In the genomic region with DNA sequence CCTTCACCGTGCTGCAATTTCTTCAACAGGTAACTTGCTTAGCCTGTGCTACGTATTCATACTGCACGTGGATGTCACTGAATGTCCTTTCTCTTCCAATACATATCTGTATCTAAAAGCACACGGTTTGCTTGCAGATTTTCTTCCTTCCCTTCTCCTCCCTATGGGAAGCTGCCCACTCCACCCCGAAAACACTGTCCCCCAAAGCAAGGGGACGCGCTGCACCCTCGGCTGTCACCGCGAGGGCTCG, we compare ENCODE assay signal across 8 cellular contexts. TPM values are rescaled to one million over a fixed set of nuclear protein-coding genes. Genes with fewer than 3 reads are reported as not detected.
DNase-seq lines count a peak whose midpoint lies in the region; ATAC-seq and TF ChIP-seq lines count a peak whose summit lies in the region.

No MANE protein-coding gene starts in this region.

- peak overlapping the region; percentile 92 for H3K4me3 Mint-ChIP-seq in MCF 10A (ENCODE audit: unreplicated experiment)

- TF ChIP-seq CTCF in AG09309 (IDR thresholded peaks at IDR 0.05; ENCODE audit: control insufficient read depth, insufficient read depth, low read depth, low read length, missing control alignments) (no peak), MCF 10A (IDR thresholded peaks at IDR 0.05; ENCODE audit: unreplicated experiment) (no peak), right lobe of liver (IDR thresholded peaks at IDR 0.05) (peak in 1 of 4 donors; percentile 22), transverse colon (IDR thresholded peaks at IDR 0.05) (peak in 2 of 5 experiments; percentile 20 to 45)

- in situ Hi-C loops in transverse colon (cut with MboI; ENCODE audit: low pct_ligation_motif_present in 1 of 4, low pct_unique_long_range_greater_than_20kb in 1 of 4, low sequenced_read_pairs in 3 of 4): no loop called here

- ATAC-seq in GM18519 (IDR thresholded peaks at IDR 0.05; ENCODE audit: low FRiP score, unreplicated experiment) (peak; percentile 10), HG03025 (IDR thresholded peaks at IDR 0.05; ENCODE audit: low FRiP score, unreplicated experiment) (peak; percentile 7), right lobe of liver (peak; percentile 16 to 31 (median 19))

- H3K4me1 Mint-ChIP-seq in MCF 10A (ENCODE audit: insufficient read depth, unreplicated experiment): peaks cover 18% of the 10 kb centered on the region

- under 1% methylated on average over 11 of the region's 11 CpGs for WGBS in right lobe of liver (ENCODE audit: insufficient coverage, low coverage, low lambda C conversion rate, missing lambda C conversion rate)
- WGBS in transverse colon (ENCODE audit: low coverage in 1 of 2), 2 donors: 0% methylated on average over 2 to 11 of the region's 11 CpGs

- CTCF ChIA-PET in MCF 10A (lab: Yijun Ruan, JAX): interaction anchor here (0.6 to 1.1 kb wide), 3 partner anchors 25 to 1011 kb away, joined by 3 to 7 read pairs (median 3); no protein-coding TSS in a partner anchor

- no peak for DNase-seq in AG09309 (ENCODE audit: low read depth)
- peak; percentile 70 for DNase-seq in NCI-H2227 (lab: John Stamatoyannopoulos, UW; ENCODE audit: unreplicated experiment)
- DNase-seq in MCF 10A (ENCODE audit: unreplicated experiment): peak; percentile 60
- no peak for DNase-seq in right lobe of liver
- no peak for DNase-seq in transverse colon
- DNase-seq in hypothalamus (lab: John Stamatoyannopoulos, UW): no peak

- TF ChIP-seq POLR2A in right lobe of liver (IDR thresholded peaks at IDR 0.05) (no peak), transverse colon (IDR thresholded peaks at IDR 0.05) (no peak)

- H3K4me3 ChIP-seq in AG09309 (ENCODE audit: control insufficient read depth, low read depth, low read length): peak overlapping the region; percentile 53
- peak overlapping the region; percentile 90 to 97 (median 92) for H3K4me3 ChIP-seq in right lobe of liver
- H3K4me3 ChIP-seq in transverse colon: peak overlapping the region; percentile 64 to 99 (median 90)

- intact Hi-C loops in MCF 10A (cut with micrococcal nuclease): no loop called here
- intact Hi-C loops in right lobe of liver (cut with DNase I): no loop called here
- intact Hi-C loops in transverse colon (cut with DNase I; ENCODE audit: low total_unique reads): loop anchor here (1.0 kb wide), 1 partner anchor 113 kb away; a partner anchor contains a TSS

- no peak for TF ChIP-seq EP300 in transverse colon (IDR thresholded peaks at IDR 0.05; ENCODE audit: low read depth)

- H3K27ac ChIP-seq in right lobe of liver (peak overlapping the region; percentile 94 to 99 (median 97)), transverse colon (peak overlapping the region; percentile 93 to 100 (median 98))

- H3K36me3 ChIP-seq in right lobe of liver (no peaks in the 10 kb centered on the region), transverse colon (no peaks in the 10 kb centered on the region)

- POLR2A ChIA-PET in MCF 10A (lab: Yijun Ruan, JAX): interaction anchor here (0.7 to 2.8 kb wide), 10 partner anchors 8 to 1896 kb away, joined by 3 to 11 read pairs (median 4); a partner anchor contains a TSS

- H3K4me1 ChIP-seq in right lobe of liver: peaks cover 0 to 6% (median 3%) of the 10 kb centered on the region in 4 donors
- peaks cover 0 to 16% (median 9%) of the 10 kb centered on the region in 4 donors for H3K4me1 ChIP-seq in transverse colon

- no peaks in the 10 kb centered on the region for H3K36me3 Mint-ChIP-seq in MCF 10A (ENCODE audit: insufficient read depth, unreplicated experiment)

- H3K27ac Mint-ChIP-seq in MCF 10A (ENCODE audit: low read depth, unreplicated experiment): peak overlapping the region; percentile 68

- H3K9me3 Mint-ChIP-seq in MCF 10A (ENCODE audit: unreplicated experiment): no peaks in the 10 kb centered on the region

- no TSS peak for BruUV-seq in MCF 10A (replicated peaks; lab: Mats Ljungman, UMichigan)

- H3K27me3 ChIP-seq in right lobe of liver: no peaks in the 10 kb centered on the region
- H3K27me3 ChIP-seq in transverse colon: no peaks in the 10 kb centered on the region

- H3K9me3 ChIP-seq in right lobe of liver: no peaks in the 10 kb centered on the region
- no peaks in the 10 kb centered on the region for H3K9me3 ChIP-seq in transverse colon

- H3K27me3 Mint-ChIP-seq in MCF 10A (ENCODE audit: insufficient read depth, unreplicated experiment): no peaks in the 10 kb centered on the region

RNA-seq across cellular contexts. Expression of a gene that starts 0.7 kb away (rescaled TPM):
- total RNA-seq in MCF 10A (2022) (47.4 and 60.5 TPM in 2 replicates), right lobe of liver (10 to 100 TPM; 24.6 to 27.7 (median 25.7) TPM), transverse colon (10 to 100 TPM; 23.6 to 32.9 (median 28.1) TPM)

Comparison
In these comparisons a context has a peak if more than half of its experiments do, and no peak if none do; other contexts are left out.
1. DNase-seq: peak in NCI-H2227 (single experiment) and MCF 10A (single experiment); none in AG09309 (single experiment), right lobe of liver (0 of 3), transverse colon (single experiment) and hypothalamus (0 of 51).
2. Peak in every context shown above with its lines, with median percentiles within 50 percentile points of each other: H3K4me3 ChIP-seq and ATAC-seq.